In genomic region chr12:83865431-83865830, GRCh38 we compare ENCODE assay signal across 20 cellular contexts.
"Had no signal": no experiment of that assay in that cellular context is flagged by ENCODE, and none has a peak within 500 bp of the region (broad histone marks: within the 10 kb centered on the region; RNA-seq: fewer than 3 reads in every experiment).

No MANE protein-coding gene starts in this region.

- DNase-seq: activated CD4-positive, alpha-beta memory T cell treated with anti-CD3 and anti-CD28 coated beads for 36 hours; activated CD4-positive, alpha-beta T cell treated with anti-CD3 and anti-CD28 coated beads for 48 hours; activated naive CD4-positive, alpha-beta T cell treated with Interleukin-2 at 50 U/mL for 16 hours; activated naive CD8-positive, alpha-beta T cell treated with anti-CD3 and anti-CD28 coated beads, Interleukin-2, amount 10 ng/mL, durations not matched to agents 7 days and 5 days; activated T-cell treated with anti-CD3 and anti-CD28 coated beads, Interleukin-2, amount 50 U/mL, for 48 hours; amniotic stem cell; body of pancreas; caudate nucleus; effector memory CD4-positive, alpha-beta T cell; kidney glomerular epithelial cell; left ventricle myocardium inferior; midbrain; natural killer cell; spleen; stimulated activated CD4-positive, alpha-beta T cell treated with anti-CD3 and anti-CD28 coated beads, Interleukin-4, amount 100 ng/mL, for 1 hour; stimulated activated naive CD4-positive, alpha-beta T cell; SW 1271; T-helper 17 cell had no signal

- ATAC-seq: body of pancreas, natural killer cell, T-helper 17 cell had no signal

- H3K27ac ChIP-seq: body of pancreas, left ventricle myocardium inferior, right atrium auricular region, spleen, thoracic aorta had no signal
